Comparison of ENCODE assay signal across 19 cellular contexts in the genomic region with DNA sequence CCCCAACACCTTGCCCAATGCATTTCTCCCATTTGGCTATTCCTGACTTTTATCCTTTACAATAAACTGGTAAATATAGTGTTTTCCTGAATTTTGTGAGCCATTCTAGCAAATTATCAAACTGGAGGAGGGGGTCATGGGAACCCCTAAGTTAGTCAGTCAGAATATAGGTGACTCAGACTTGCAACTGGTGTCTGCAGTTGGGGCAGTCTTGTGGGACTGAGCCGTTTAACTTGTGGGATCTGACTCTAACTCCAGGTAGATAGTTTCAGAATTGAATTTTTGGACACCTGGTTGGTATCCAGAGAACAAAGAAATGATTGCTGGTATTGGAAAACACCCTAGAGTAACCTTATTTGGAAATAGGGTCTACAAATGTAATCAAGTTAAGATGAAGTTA.
"Had no signal": no experiment of that assay in that cellular context is flagged by ENCODE, and none has a peak within 500 bp of the region (broad histone marks: within the 10 kb centered on the region; RNA-seq: fewer than 3 reads in every experiment).

No MANE protein-coding gene starts in this region.

- H3K27ac ChIP-seq: dorsolateral prefrontal cortex, heart left ventricle, pancreas, suprapubic skin, tibial artery, upper lobe of left lung, uterus had no signal

- H3K27me3 Mint-ChIP-seq: progenitor cell of endocrine pancreas had no signal

- DNase-seq: cortex of kidney; dorsolateral prefrontal cortex; effector CD8-positive, alpha-beta T cell; heart left ventricle; mucosa of descending colon; natural killer cell; pancreas; right cardiac atrium; small intestine; stimulated activated CD4-positive, alpha-beta T cell treated with anti-CD3 and anti-CD28 coated beads, Interleukin-12 subunit alpha, Interleukin-12 subunit beta, amount 100 ng/mL, for 4 hours; stimulated activated naive CD8-positive, alpha-beta T cell treated with anti-CD3 and anti-CD28 coated beads, Interleukin-15, Interleukin-2, amounts not matched to agents 100 U/mL and 50 U/mL, for 24 hours; tibial artery; upper lobe of left lung; uterus had no signal

- H3K9me3 ChIP-seq: pancreas, suprapubic skin, upper lobe of left lung, uterus had no signal

- H3K4me3 Mint-ChIP-seq: natural killer cell, neural crest cell had no signal

- H3K36me3 ChIP-seq: pancreas, uterus had no signal

- ATAC-seq: esophagus mucosa, heart left ventricle, left lobe of liver, mucosa of descending colon, natural killer cell, right cardiac atrium had no signal

- H3K27me3 ChIP-seq: dorsolateral prefrontal cortex, heart left ventricle, pancreas, suprapubic skin, tibial artery, upper lobe of left lung, uterus had no signal

- H3K4me3 ChIP-seq: dorsolateral prefrontal cortex, heart left ventricle, mucosa of descending colon, pancreas, suprapubic skin, tibial artery, upper lobe of left lung, uterus had no signal

- H3K27ac Mint-ChIP-seq: natural killer cell, progenitor cell of endocrine pancreas had no signal

- H3K4me1 ChIP-seq: pancreas, suprapubic skin, tibial artery, upper lobe of left lung, uterus had no signal

- H3K4me1 Mint-ChIP-seq: natural killer cell, neural crest cell had no signal
